ENCODE assay signal across 31 cellular contexts in the genomic region with DNA sequence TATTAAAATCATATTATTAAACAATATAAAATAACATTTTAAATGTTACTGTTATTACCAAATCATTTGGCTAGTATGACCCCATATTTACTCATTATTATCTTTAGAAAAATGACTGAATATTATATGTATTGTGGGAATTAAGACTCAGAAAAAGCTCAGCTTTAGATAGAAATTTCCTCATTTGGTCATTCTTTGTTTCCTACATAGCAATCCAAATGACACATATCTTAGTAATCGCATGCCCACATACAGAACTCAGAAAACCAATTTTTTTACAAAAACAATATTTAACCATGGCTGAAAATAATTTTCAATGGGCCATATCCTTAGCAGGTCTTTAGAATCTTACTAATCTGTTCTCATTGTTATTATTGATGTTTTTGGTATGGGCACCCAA. TPM values are rescaled to one million over a fixed set of nuclear protein-coding genes. Genes with fewer than 3 reads are reported as not detected.
"Had no signal": no experiment of that assay in that cellular context is flagged by ENCODE, and none has a peak within 500 bp of the region (broad histone marks: within the 10 kb centered on the region; RNA-seq: fewer than 3 reads in every experiment).

No MANE protein-coding gene starts in this region.

- H3K4me3 Mint-ChIP-seq: activated naive CD8-positive, alpha-beta T cell; activated T-cell treated with anti-CD3 and anti-CD28 coated beads, Interleukin-2, amount 50 U/mL, for 72 hours; naive B cell; nephron progenitor cell; stimulated activated effector memory CD8-positive, alpha-beta T cell treated with anti-CD3 and anti-CD28 coated beads, Interleukin-12 subunit alpha, Interleukin-12 subunit beta, amount 100 ng/mL, for 72 hours; stimulated activated naive CD8-positive, alpha-beta T cell treated with anti-CD3 and anti-CD28 coated beads, Interleukin-15, amount 100 ng/mL, for 72 hours; T-helper 1 cell treated with Interleukin-12 subunit alpha and Interleukin-12 subunit beta and Interleukin-4 antibody, amounts not matched to agents 30 μg/mL and 1 μg/mL, for 36 hours had no signal

- H3K9me3 Mint-ChIP-seq: activated T-cell treated with anti-CD3 and anti-CD28 coated beads, Interleukin-2, amount 50 U/mL, for 72 hours; nephron progenitor cell; stimulated activated effector memory CD8-positive, alpha-beta T cell treated with anti-CD3 and anti-CD28 coated beads, Interleukin-12 subunit alpha, Interleukin-12 subunit beta, amount 100 ng/mL, for 72 hours; stimulated activated naive CD8-positive, alpha-beta T cell treated with anti-CD3 and anti-CD28 coated beads, Interleukin-15, amount 100 ng/mL, for 72 hours; T-helper 1 cell treated with Interleukin-12 subunit alpha and Interleukin-12 subunit beta and Interleukin-4 antibody, amounts not matched to agents 30 μg/mL and 1 μg/mL, for 36 hours had no signal

- ATAC-seq: activated T-cell treated with anti-CD3 and anti-CD28 coated beads, Interleukin-2, amount 50 U/mL, for 72 hours; foreskin keratinocyte; right lobe of liver; stimulated activated effector memory CD8-positive, alpha-beta T cell treated with anti-CD3 and anti-CD28 coated beads, Interleukin-12 subunit alpha, Interleukin-12 subunit beta, amount 100 ng/mL, for 72 hours; stimulated activated naive CD8-positive, alpha-beta T cell treated with anti-CD3 and anti-CD28 coated beads, Interleukin-15, amount 100 ng/mL, for 72 hours had no signal

- H3K4me1 ChIP-seq: ascending aorta, colonic mucosa, left ventricle myocardium inferior, right lobe of liver, thyroid gland, upper lobe of left lung, vagina had no signal

- H3K27ac ChIP-seq: ascending aorta, colonic mucosa, foreskin keratinocyte, left ventricle myocardium inferior, neutrophil, ovary, right lobe of liver, thyroid gland, upper lobe of left lung, vagina, VCaP had no signal

- H3K4me1 Mint-ChIP-seq: naive B cell; nephron progenitor cell; stimulated activated effector memory CD8-positive, alpha-beta T cell treated with anti-CD3 and anti-CD28 coated beads, Interleukin-12 subunit alpha, Interleukin-12 subunit beta, amount 100 ng/mL, for 72 hours; stimulated activated naive CD8-positive, alpha-beta T cell treated with anti-CD3 and anti-CD28 coated beads, Interleukin-15, amount 100 ng/mL, for 72 hours had no signal

- H3K27me3 ChIP-seq: ascending aorta, colonic mucosa, foreskin keratinocyte, neutrophil, ovary, right lobe of liver, thyroid gland, upper lobe of left lung, vagina had no signal

- DNase-seq: activated CD4-positive, alpha-beta T cell treated with anti-CD3 and anti-CD28 coated beads for 4 hours; activated CD4-positive, alpha-beta T cell treated with anti-CD3 and anti-CD28 coated beads, Interleukin-2, amount 50 U/mL, for 4 hours; activated naive CD4-positive, alpha-beta T cell treated with Interleukin-2 at 50 U/mL for 16 hours; activated T-cell treated with anti-CD3 and anti-CD28 coated beads for 4 hours; activated T-cell treated with anti-CD3 and anti-CD28 coated beads, Interleukin-2, amount 50 U/mL, for 72 hours; colonic mucosa; effector CD8-positive, alpha-beta T cell; islet precursor cell; left ventricle myocardium inferior; naive B cell; nephron progenitor cell; ovary; right lobe of liver; small intestine; stimulated activated CD4-positive, alpha-beta T cell treated with anti-CD3 and anti-CD28 coated beads, Interleukin-4, amount 100 ng/mL, for 24 hours; stimulated activated naive CD8-positive, alpha-beta T cell treated with anti-CD3 and anti-CD28 coated beads, Interleukin-15, amount 100 ng/mL, for 72 hours; T-helper 9 cell; thyroid gland; upper lobe of left lung had no signal

- H3K36me3 Mint-ChIP-seq: activated naive CD8-positive, alpha-beta T cell; naive B cell; stimulated activated effector memory CD8-positive, alpha-beta T cell treated with anti-CD3 and anti-CD28 coated beads, Interleukin-12 subunit alpha, Interleukin-12 subunit beta, amount 100 ng/mL, for 72 hours had no signal

- FAIRE-seq: endometrium, small intestine, TTC549 had no signal

- H3K27ac Mint-ChIP-seq: activated naive CD8-positive, alpha-beta T cell; activated T-cell treated with anti-CD3 and anti-CD28 coated beads, Interleukin-2, amount 50 U/mL, for 72 hours; naive B cell; nephron progenitor cell; progenitor cell of endocrine pancreas; stimulated activated effector memory CD8-positive, alpha-beta T cell treated with anti-CD3 and anti-CD28 coated beads, Interleukin-12 subunit alpha, Interleukin-12 subunit beta, amount 100 ng/mL, for 72 hours; stimulated activated naive CD8-positive, alpha-beta T cell treated with anti-CD3 and anti-CD28 coated beads, Interleukin-15, amount 100 ng/mL, for 72 hours; T-helper 1 cell treated with Interleukin-12 subunit alpha and Interleukin-12 subunit beta and Interleukin-4 antibody, amounts not matched to agents 30 μg/mL and 1 μg/mL, for 36 hours had no signal

- H3K4me3 ChIP-seq: ascending aorta, colonic mucosa, left ventricle myocardium inferior, ovary, right lobe of liver, thyroid gland, upper lobe of left lung, vagina had no signal

- H3K9me3 ChIP-seq: ascending aorta, colonic mucosa, left ventricle myocardium inferior, neutrophil, ovary, right lobe of liver, thyroid gland, upper lobe of left lung, vagina had no signal

- H3K36me3 ChIP-seq: ascending aorta, colonic mucosa, left ventricle myocardium inferior, neutrophil, ovary, right lobe of liver, thyroid gland, upper lobe of left lung, vagina had no signal

RNA-seq across cellular contexts. Expression of a gene that starts 53.8 kb away (rescaled TPM):
- total RNA-seq: ascending aorta, lung microvascular endothelial cell, progenitor cell of endocrine pancreas had no signal
